ENCODE assay signal across 1 cellular context in the genomic region with DNA sequence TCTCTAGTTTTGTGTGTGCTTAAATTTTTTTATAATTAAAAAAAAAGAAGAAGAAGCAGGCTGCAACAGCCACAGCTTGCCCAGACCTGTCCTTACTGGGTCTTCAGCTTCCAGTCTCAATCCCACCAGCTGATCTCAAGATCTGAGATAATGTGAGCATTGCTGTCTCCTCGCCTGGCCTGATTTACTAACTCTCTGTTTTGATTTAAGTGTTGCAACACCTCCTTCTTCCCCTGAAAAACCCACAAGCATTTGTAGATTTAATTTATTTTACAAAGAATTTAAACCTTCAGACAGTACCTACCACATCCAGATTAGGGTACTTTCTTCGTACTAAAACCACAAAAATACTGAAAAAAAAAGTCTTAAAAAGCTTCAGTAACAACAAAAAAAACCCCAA.
A peak's percentile ranks its signal among the peaks of the same experiment; 100 is the strongest.
TF ChIP-seq lines count a peak whose summit lies in the region.

No MANE protein-coding gene starts in this region.

TF ChIP-seq in IMR-90, 13 proteins besides CTCF, POLR2A, EP300 and RAD21:
- TF ChIP-seq RCOR1 (IDR thresholded peaks at IDR 0.05; ENCODE audit: insufficient replicate concordance, low read length): no peak
- TF ChIP-seq, protein P1, sequence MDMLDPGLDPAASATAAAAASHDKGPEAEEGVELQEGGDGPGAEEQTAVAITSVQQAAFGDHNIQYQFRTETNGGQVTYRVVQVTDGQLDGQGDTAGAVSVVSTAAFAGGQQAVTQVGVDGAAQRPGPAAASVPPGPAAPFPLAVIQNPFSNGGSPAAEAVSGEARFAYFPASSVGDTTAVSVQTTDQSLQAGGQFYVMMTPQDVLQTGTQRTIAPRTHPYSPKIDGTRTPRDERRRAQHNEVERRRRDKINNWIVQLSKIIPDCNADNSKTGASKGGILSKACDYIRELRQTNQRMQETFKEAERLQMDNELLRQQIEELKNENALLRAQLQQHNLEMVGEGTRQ (IDR thresholded peaks at IDR 0.05; ENCODE audit: low read depth, low read length): no peak
- peak; percentile 52 for TF ChIP-seq CEBPB (IDR thresholded peaks at IDR 0.05; ENCODE audit: low read depth, low read length)
- no peak for TF ChIP-seq NFE2L2 (IDR thresholded peaks at IDR 0.05; ENCODE audit: low read depth, low read length)
TF ChIP-seq in IMR-90: peak in this region for 1.
